ENCODE assay signal across 1 cellular context in genomic region chr17:39951924-39952664, GRCh38.
A peak's percentile ranks its signal among the peaks of the same experiment; 100 is the strongest.
TF ChIP-seq lines count a peak whose summit lies in the region.

No MANE protein-coding gene starts in this region.

TF ChIP-seq in GM12878, 131 proteins besides CTCF, POLR2A, EP300 and RAD21:
- 0 out of 2 replicates have a peak, but pooled peaks have one; percentile 22 for TF ChIP-seq GATAD2B (conservative IDR thresholded peaks at IDR 0.05; ENCODE audit: low read depth)
- no peak for TF ChIP-seq SIN3A (IDR thresholded peaks at IDR 0.05; ENCODE audit: low read depth, low read length)
